In genomic region chr2:194096402-194096801, GRCh38 we compare ENCODE assay signal across 21 cellular contexts.
"Had no signal": no experiment of that assay in that cellular context is flagged by ENCODE, and none has a peak within 500 bp of the region (broad histone marks: within the 10 kb centered on the region; RNA-seq: fewer than 3 reads in every experiment).

No MANE protein-coding gene starts in this region.

- ATAC-seq: gastrocnemius medialis; naive thymus-derived CD4-positive, alpha-beta T cell had no signal

- H3K27me3 ChIP-seq: colonic mucosa, dorsolateral prefrontal cortex, esophagus squamous epithelium, gastrocnemius medialis, vagina had no signal

- H3K4me1 ChIP-seq: colonic mucosa, esophagus squamous epithelium, gastrocnemius medialis, left ventricle myocardium inferior, vagina had no signal

- DNase-seq: activated B cell treated with CpG ODN at 0.5 μM for 24 hours; activated CD4-positive, alpha-beta memory T cell treated with anti-CD3 and anti-CD28 coated beads for 36 hours; activated CD4-positive, alpha-beta T cell treated with anti-CD3 and anti-CD28 coated beads for 48 hours; activated effector memory CD4-positive, alpha-beta T cell treated with Interleukin-2 at 50 U/mL for 16 hours; activated naive CD4-positive, alpha-beta T cell treated with anti-CD3 and anti-CD28 coated beads for 36 hours; activated naive CD8-positive, alpha-beta T cell treated with anti-CD3 and anti-CD28 coated beads, Interleukin-2, amount 10 ng/mL, durations not matched to agents 7 days and 5 days; activated T-cell treated with anti-CD3 and anti-CD28 coated beads, Interleukin-2, amount 50 U/mL, for 48 hours; amniotic stem cell; colonic mucosa; dorsolateral prefrontal cortex; esophagus squamous epithelium; gastrocnemius medialis; hippocampal formation; kidney glomerular epithelial cell; left ventricle myocardium inferior; naive thymus-derived CD4-positive, alpha-beta T cell; retina; stimulated activated CD4-positive, alpha-beta T cell treated with anti-CD3 and anti-CD28 coated beads, Interleukin-4, amount 100 ng/mL, for 1 hour; stimulated activated naive CD4-positive, alpha-beta T cell treated with Interleukin-2 at 50 U/mL for 16 hours had no signal

- H3K36me3 ChIP-seq: colonic mucosa, esophagus squamous epithelium, gastrocnemius medialis, left ventricle myocardium inferior, thoracic aorta, vagina had no signal

- H3K9me3 ChIP-seq: colonic mucosa, esophagus squamous epithelium, gastrocnemius medialis, thoracic aorta, vagina had no signal

- H3K27ac ChIP-seq: colonic mucosa, dorsolateral prefrontal cortex, esophagus squamous epithelium, gastrocnemius medialis, left ventricle myocardium inferior, thoracic aorta, vagina had no signal

- H3K4me3 ChIP-seq: colonic mucosa, dorsolateral prefrontal cortex, esophagus squamous epithelium, gastrocnemius medialis, left ventricle myocardium inferior, thoracic aorta, vagina had no signal
